1 cellular context compared by ENCODE assay signal in the genomic region with DNA sequence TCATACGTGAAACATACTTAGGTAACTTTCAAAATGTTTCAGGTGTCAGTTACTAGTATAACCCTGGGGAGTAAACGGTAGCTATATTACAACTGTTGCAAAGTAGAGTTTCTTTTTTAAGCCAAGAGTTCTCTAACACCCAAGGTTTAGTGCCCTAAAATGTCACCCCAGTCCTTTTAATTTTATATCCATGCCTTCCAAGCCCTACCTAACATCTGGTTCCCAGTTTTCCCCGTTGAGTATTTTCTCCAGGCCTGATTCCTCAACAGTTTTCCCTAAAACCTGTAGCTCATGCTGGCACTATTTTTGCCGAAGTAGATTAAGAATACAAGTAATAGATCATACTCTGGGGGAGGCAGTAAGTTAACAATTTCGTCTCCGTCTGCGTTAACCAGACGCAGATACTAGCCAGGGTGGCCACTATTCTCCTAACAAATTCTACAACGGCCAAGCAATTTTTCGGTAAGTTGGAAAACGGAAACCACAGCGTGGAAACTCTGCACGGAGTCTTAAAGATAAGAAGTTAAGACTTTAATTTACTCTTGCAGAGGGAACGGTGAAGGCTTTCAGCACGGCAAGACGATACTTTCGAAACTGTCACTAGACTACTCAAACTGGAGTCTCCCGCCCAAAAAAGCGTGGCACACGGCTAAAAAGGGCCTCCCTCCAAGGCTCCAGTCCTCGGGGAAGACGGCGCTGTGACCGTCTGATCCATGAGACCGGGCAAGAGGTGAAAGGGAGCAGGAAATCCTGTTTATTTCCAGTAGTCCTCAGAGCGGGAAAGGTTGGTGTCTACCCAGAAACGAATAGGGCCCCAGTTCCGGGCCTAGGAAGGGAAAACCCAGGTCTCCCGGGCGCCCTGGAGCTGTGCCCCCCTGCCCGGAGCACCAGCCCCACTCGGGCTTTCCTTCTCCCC.
TF ChIP-seq lines count a peak whose summit lies in the region.

No MANE protein-coding gene starts in this region.

TF ChIP-seq in HepG2, 621 proteins besides CTCF, POLR2A, EP300 and RAD21 (continues in another document):
- TF ChIP-seq ZNF251 (CRISPR knock-in tag; IDR thresholded peaks at IDR 0.05) (no peak), ATF7-NPFF (CRISPR knock-in tag; IDR thresholded peaks at IDR 0.05; ENCODE audit: low read depth) (no peak), PHF5A (CRISPR knock-in tag; IDR thresholded peaks at IDR 0.05; ENCODE audit: low read depth, unreplicated experiment) (no peak), ZGPAT (CRISPR knock-in tag; IDR thresholded peaks at IDR 0.05) (no peak), MTF1 (CRISPR knock-in tag; IDR thresholded peaks at IDR 0.05) (0 out of 2 replicates have a peak, but pooled peaks have one; percentile 63), ZNF235 (CRISPR knock-in tag; IDR thresholded peaks at IDR 0.05; ENCODE audit: borderline replicate concordance) (no peak), ZNF746 (CRISPR knock-in tag; IDR thresholded peaks at IDR 0.05) (no peak), E2F2 (CRISPR knock-in tag; IDR thresholded peaks at IDR 0.05; ENCODE audit: borderline replicate concordance) (0 out of 2 replicates have a peak, but pooled peaks have one; percentile 22), SATB2 (CRISPR knock-in tag; IDR thresholded peaks at IDR 0.05) (no peak), ZNF280B (CRISPR knock-in tag; IDR thresholded peaks at IDR 0.05; ENCODE audit: borderline replicate concordance) (peak; percentile 42; the same call in 1 of the 2 replicates), TFDP1 (CRISPR knock-in tag; IDR thresholded peaks at IDR 0.05; ENCODE audit: borderline replicate concordance) (no peak), GABPA (IDR thresholded peaks at IDR 0.05; ENCODE audit: low read depth, low read length) (no peak), GABPA (CRISPR knock-in tag; IDR thresholded peaks at IDR 0.05; ENCODE audit: low read depth) (no peak), ZBTB21 (CRISPR knock-in tag; IDR thresholded peaks at IDR 0.05) (0 out of 2 replicates have a peak, but pooled peaks have one; percentile 7), PTBP1 (IDR thresholded peaks at IDR 0.05; ENCODE audit: low read depth, low read length, poor library complexity, severe bottlenecking) (no peak), ZFP37 (CRISPR knock-in tag; IDR thresholded peaks at IDR 0.05; ENCODE audit: borderline replicate concordance) (no peak), ZNF546 (CRISPR knock-in tag; conservative IDR thresholded peaks at IDR 0.05) (0 out of 2 replicates have a peak, but pooled peaks have one; percentile 19)
- TF ChIP-seq, protein P1, sequence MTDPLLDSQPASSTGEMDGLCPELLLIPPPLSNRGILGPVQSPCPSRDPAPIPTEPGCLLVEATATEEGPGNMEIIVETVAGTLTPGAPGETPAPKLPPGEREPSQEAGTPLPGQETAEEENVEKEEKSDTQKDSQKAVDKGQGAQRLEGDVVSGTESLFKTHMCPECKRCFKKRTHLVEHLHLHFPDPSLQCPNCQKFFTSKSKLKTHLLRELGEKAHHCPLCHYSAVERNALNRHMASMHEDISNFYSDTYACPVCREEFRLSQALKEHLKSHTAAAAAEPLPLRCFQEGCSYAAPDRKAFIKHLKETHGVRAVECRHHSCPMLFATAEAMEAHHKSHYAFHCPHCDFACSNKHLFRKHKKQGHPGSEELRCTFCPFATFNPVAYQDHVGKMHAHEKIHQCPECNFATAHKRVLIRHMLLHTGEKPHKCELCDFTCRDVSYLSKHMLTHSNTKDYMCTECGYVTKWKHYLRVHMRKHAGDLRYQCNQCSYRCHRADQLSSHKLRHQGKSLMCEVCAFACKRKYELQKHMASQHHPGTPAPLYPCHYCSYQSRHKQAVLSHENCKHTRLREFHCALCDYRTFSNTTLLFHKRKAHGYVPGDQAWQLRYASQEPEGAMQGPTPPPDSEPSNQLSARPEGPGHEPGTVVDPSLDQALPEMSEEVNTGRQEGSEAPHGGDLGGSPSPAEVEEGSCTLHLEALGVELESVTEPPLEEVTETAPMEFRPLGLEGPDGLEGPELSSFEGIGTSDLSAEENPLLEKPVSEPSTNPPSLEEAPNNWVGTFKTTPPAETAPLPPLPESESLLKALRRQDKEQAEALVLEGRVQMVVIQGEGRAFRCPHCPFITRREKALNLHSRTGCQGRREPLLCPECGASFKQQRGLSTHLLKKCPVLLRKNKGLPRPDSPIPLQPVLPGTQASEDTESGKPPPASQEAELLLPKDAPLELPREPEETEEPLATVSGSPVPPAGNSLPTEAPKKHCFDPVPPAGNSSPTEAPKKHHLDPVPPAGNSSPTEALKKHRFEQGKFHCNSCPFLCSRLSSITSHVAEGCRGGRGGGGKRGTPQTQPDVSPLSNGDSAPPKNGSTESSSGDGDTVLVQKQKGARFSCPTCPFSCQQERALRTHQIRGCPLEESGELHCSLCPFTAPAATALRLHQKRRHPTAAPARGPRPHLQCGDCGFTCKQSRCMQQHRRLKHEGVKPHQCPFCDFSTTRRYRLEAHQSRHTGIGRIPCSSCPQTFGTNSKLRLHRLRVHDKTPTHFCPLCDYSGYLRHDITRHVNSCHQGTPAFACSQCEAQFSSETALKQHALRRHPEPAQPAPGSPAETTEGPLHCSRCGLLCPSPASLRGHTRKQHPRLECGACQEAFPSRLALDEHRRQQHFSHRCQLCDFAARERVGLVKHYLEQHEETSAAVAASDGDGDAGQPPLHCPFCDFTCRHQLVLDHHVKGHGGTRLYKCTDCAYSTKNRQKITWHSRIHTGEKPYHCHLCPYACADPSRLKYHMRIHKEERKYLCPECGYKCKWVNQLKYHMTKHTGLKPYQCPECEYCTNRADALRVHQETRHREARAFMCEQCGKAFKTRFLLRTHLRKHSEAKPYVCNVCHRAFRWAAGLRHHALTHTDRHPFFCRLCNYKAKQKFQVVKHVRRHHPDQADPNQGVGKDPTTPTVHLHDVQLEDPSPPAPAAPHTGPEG (CRISPR knock-in tag; IDR thresholded peaks at IDR 0.05), result peak; percentile 5; the same call in 1 of the 2 replicates
- TF ChIP-seq, protein P2, sequence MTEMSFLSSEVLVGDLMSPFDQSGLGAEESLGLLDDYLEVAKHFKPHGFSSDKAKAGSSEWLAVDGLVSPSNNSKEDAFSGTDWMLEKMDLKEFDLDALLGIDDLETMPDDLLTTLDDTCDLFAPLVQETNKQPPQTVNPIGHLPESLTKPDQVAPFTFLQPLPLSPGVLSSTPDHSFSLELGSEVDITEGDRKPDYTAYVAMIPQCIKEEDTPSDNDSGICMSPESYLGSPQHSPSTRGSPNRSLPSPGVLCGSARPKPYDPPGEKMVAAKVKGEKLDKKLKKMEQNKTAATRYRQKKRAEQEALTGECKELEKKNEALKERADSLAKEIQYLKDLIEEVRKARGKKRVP (CRISPR knock-in tag; IDR thresholded peaks at IDR 0.05), result no peak
- TF ChIP-seq, protein P3, sequence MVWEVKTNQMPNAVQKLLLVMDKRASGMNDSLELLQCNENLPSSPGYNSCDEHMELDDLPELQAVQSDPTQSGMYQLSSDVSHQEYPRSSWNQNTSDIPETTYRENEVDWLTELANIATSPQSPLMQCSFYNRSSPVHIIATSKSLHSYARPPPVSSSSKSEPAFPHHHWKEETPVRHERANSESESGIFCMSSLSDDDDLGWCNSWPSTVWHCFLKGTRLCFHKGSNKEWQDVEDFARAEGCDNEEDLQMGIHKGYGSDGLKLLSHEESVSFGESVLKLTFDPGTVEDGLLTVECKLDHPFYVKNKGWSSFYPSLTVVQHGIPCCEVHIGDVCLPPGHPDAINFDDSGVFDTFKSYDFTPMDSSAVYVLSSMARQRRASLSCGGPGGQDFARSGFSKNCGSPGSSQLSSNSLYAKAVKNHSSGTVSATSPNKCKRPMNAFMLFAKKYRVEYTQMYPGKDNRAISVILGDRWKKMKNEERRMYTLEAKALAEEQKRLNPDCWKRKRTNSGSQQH (CRISPR knock-in tag; IDR thresholded peaks at IDR 0.05; ENCODE audit: low read depth), result no peak
- TF ChIP-seq, protein P4, sequence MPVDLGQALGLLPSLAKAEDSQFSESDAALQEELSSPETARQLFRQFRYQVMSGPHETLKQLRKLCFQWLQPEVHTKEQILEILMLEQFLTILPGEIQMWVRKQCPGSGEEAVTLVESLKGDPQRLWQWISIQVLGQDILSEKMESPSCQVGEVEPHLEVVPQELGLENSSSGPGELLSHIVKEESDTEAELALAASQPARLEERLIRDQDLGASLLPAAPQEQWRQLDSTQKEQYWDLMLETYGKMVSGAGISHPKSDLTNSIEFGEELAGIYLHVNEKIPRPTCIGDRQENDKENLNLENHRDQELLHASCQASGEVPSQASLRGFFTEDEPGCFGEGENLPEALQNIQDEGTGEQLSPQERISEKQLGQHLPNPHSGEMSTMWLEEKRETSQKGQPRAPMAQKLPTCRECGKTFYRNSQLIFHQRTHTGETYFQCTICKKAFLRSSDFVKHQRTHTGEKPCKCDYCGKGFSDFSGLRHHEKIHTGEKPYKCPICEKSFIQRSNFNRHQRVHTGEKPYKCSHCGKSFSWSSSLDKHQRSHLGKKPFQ (CRISPR knock-in tag; IDR thresholded peaks at IDR 0.05; ENCODE audit: insufficient replicate concordance), result no peak
- TF ChIP-seq, protein P5, sequence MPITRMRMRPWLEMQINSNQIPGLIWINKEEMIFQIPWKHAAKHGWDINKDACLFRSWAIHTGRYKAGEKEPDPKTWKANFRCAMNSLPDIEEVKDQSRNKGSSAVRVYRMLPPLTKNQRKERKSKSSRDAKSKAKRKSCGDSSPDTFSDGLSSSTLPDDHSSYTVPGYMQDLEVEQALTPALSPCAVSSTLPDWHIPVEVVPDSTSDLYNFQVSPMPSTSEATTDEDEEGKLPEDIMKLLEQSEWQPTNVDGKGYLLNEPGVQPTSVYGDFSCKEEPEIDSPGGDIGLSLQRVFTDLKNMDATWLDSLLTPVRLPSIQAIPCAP (CRISPR knock-in tag; IDR thresholded peaks at IDR 0.05; ENCODE audit: low read depth), result no peak
- TF ChIP-seq, protein P6, sequence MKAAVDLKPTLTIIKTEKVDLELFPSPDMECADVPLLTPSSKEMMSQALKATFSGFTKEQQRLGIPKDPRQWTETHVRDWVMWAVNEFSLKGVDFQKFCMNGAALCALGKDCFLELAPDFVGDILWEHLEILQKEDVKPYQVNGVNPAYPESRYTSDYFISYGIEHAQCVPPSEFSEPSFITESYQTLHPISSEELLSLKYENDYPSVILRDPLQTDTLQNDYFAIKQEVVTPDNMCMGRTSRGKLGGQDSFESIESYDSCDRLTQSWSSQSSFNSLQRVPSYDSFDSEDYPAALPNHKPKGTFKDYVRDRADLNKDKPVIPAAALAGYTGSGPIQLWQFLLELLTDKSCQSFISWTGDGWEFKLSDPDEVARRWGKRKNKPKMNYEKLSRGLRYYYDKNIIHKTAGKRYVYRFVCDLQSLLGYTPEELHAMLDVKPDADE (CRISPR knock-in tag; IDR thresholded peaks at IDR 0.05), result peak; percentile 15; the same call in 1 of the 2 replicates
